Comparison of ENCODE assay signal across 14 cellular contexts in the genomic region with DNA sequence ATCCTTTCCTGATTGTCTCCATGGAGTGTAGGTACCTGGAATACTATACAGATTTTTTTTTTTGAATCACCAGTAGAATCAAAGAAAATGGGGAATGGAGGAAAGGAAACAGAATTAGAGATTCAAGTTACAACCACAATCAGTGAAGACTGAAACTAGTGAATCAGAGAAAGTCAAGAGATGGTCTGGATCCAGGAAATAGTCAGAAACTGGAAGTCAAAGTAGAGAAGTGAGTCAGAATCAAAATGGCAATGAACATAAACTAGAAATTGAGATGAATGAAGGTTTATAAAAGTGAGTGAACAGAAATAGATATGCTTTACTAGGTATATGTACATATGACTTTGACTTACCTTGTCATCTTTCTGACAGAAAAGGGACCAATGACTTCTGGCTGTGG.
A peak's percentile ranks its signal among the peaks of the same experiment; 100 is the strongest.
DNase-seq lines count a peak whose midpoint lies in the region; ATAC-seq and TF ChIP-seq lines count a peak whose summit lies in the region.
"Had no signal": no experiment of that assay in that cellular context is flagged by ENCODE, and none has a peak within 500 bp of the region (broad histone marks: within the 10 kb centered on the region; RNA-seq: fewer than 3 reads in every experiment).

No MANE protein-coding gene starts in this region.

- no peaks in the 10 kb centered on the region for H3K9me3 ChIP-seq in Peyer's patch

- H3K27me3 ChIP-seq in Peyer's patch, result no peaks in the 10 kb centered on the region

- no peak for TF ChIP-seq POLR2A in Peyer's patch (IDR thresholded peaks at IDR 0.05)

- peak; percentile 36 for DNase-seq in EH (ENCODE audit: low read depth)
- peak; percentile 30 for DNase-seq in H4 (ENCODE audit: low spot score)
- peak; percentile 13 for DNase-seq in OCI-M1 (lab: John Stamatoyannopoulos, UW)
- DNase-seq in kidney tubule cell (ENCODE audit: low spot score), result peak; percentile 22
- no peak for DNase-seq in GM20000 (ENCODE audit: low spot score)
- DNase-seq in head of caudate nucleus, result no peak
- DNase-seq in Peyer's patch, result no peak
- DNase-seq: NCI-H1092, NCI-H2107, NCI-H446, NCI-H774, SIG-M5 had no signal

- no peaks in the 10 kb centered on the region for H3K4me1 ChIP-seq in Peyer's patch

- TF ChIP-seq CTCF in GM20000 (IDR thresholded peaks at IDR 0.05; ENCODE audit: extremely low read depth, missing control alignments) (no peak), Peyer's patch (IDR thresholded peaks at IDR 0.05) (no peak)

- H3K27ac ChIP-seq in Peyer's patch, result no peak overlapping the region

- H3K36me3 ChIP-seq in Peyer's patch, result no peaks in the 10 kb centered on the region

- ATAC-seq in HG03432 (IDR thresholded peaks at IDR 0.05; ENCODE audit: unreplicated experiment), result no peak
- ATAC-seq: HCT116 had no signal

- intact Hi-C loops in head of caudate nucleus (cut with DNase I), result no loop called here

- H3K4me3 ChIP-seq in Peyer's patch, result no peak overlapping the region

Comparison
In these comparisons a context has a peak if more than half of its experiments do, and no peak if none do; other contexts are left out.
1. DNase-seq: peak in EH (single experiment), H4 (single experiment), OCI-M1 (single experiment) and kidney tubule cell (single experiment); none in GM20000 (single experiment), head of caudate nucleus (0 of 42) and Peyer's patch (0 of 3).